19 cellular contexts compared by ENCODE assay signal in genomic region chr11:111476961-111477360, GRCh38. TPM values are rescaled to one million over a fixed set of nuclear protein-coding genes. Genes with fewer than 3 reads are reported as not detected.
DNase-seq lines count a peak whose midpoint lies in the region; ATAC-seq and TF ChIP-seq lines count a peak whose summit lies in the region.
"Had no signal": no experiment of that assay in that cellular context is flagged by ENCODE, and none has a peak within 500 bp of the region (broad histone marks: within the 10 kb centered on the region; RNA-seq: fewer than 3 reads in every experiment).

No MANE protein-coding gene starts in this region.

- no peaks in the 10 kb centered on the region for H3K9me3 ChIP-seq in SK-N-SH

- no peak for TF ChIP-seq EP300 in SK-N-SH (IDR thresholded peaks at IDR 0.05; ENCODE audit: borderline replicate concordance in 1 of 2, low read depth in 1 of 2, low read length in 1 of 2)

- H3K79me2 ChIP-seq in SK-N-SH (ENCODE audit: insufficient read depth): no peaks in the 10 kb centered on the region

- H3K9ac ChIP-seq in SK-N-SH: no peak overlapping the region

- H3K4me3 ChIP-seq in SK-N-SH (ENCODE audit: low read depth in 2 of 2, low read length in 1 of 2): no peak overlapping the region
- H3K4me3 ChIP-seq: GM23338 had no signal

- TF ChIP-seq RAD21 in SK-N-SH (IDR thresholded peaks at IDR 0.05; ENCODE audit: low read length): no peak

- no peak for DNase-seq in SK-N-SH
- DNase-seq in NCI-H82 treated with DMSO at 0.1 percent for 48 hours (lab: John Stamatoyannopoulos, UW; ENCODE audit: unreplicated experiment): peak; percentile 32
- DNase-seq in myocyte (ENCODE audit: low read depth): peak; percentile 58
- no peak for DNase-seq in NCI-H2196 treated with DMSO at 0.1 percent for 48 hours (lab: John Stamatoyannopoulos, UW; ENCODE audit: unreplicated experiment)
- no peak for DNase-seq in AG20443 (ENCODE audit: low spot score)
- DNase-seq in NCI-H748 treated with DMSO at 0.1 percent for 48 hours (lab: John Stamatoyannopoulos, UW): no peak
- DNase-seq: AML-193; Caco-2; CD4-positive, alpha-beta T cell; DMS53; DND-41; EL had no signal

- no peaks in the 10 kb centered on the region for H3F3A ChIP-seq in SK-N-SH (replicated peaks; ENCODE audit: insufficient read depth)

- H3K4me2 ChIP-seq in SK-N-SH: no peak overlapping the region
- H3K4me2 ChIP-seq: GM23338 had no signal

- POLR2A ChIA-PET in SK-N-SH (lab: Yijun Ruan, JAX): no interaction called here

- 26% methylated on average over 3 of the region's 3 CpGs for WGBS in SK-N-SH (ENCODE audit: low lambda C conversion rate)

- H3K27ac ChIP-seq in SK-N-SH (ENCODE audit: low read depth in 2 of 2, low read length in 1 of 2): peak overlapping the region in 1 of 2 experiments; percentile 78; a peak in 1 of 4 replicates
- H3K27ac ChIP-seq: C4-2B, HL-60 had no signal

- H2AFZ ChIP-seq in SK-N-SH (ENCODE audit: low read depth): no peak overlapping the region
- H2AFZ ChIP-seq: GM23338 had no signal

- H3K9me2 ChIP-seq in SK-N-SH: no peaks in the 10 kb centered on the region

- TF ChIP-seq CTCF in SK-N-SH (IDR thresholded peaks at IDR 0.05): no peak

- peak; percentile 89 for ATAC-seq in SK-N-SH treated with all-trans-retinoic acid at 6 μM for 48 hours
- ATAC-seq: GM23338 had no signal

- H3K4me1 ChIP-seq in SK-N-SH (ENCODE audit: control insufficient read depth in 1 of 2, insufficient read depth in 2 of 2, low read depth in 1 of 2, low read length in 1 of 2): no peaks in the 10 kb centered on the region; a peak in 1 of 4 replicates

- H3K36me3 ChIP-seq in SK-N-SH (replicated peaks in 1 of 2; ENCODE audit: control insufficient read depth in 1 of 2, insufficient read depth in 2 of 2, low read length in 1 of 2): peaks cover 0 to 4% of the 10 kb centered on the region in 2 experiments

- CTCF ChIA-PET in SK-N-SH (lab: Yijun Ruan, JAX): interaction anchor here (0.5 to 1.2 kb wide), 2 partner anchors 35 to 37 kb away, joined by 3 read pairs; partner anchors contain the start of gene BTG4

- H3K27me3 ChIP-seq in SK-N-SH (ENCODE audit: insufficient read depth): no peaks in the 10 kb centered on the region

- H4K20me1 ChIP-seq in SK-N-SH (ENCODE audit: insufficient read depth): no peaks in the 10 kb centered on the region

TF ChIP-seq in SK-N-SH treated with all-trans-retinoic acid at 6 μM for 48 hours, 23 proteins besides CTCF, POLR2A, EP300 and RAD21:
- TF ChIP-seq OSR1 (CRISPR knock-in tag; IDR thresholded peaks at IDR 0.05) (no peak), TOX (CRISPR knock-in tag; IDR thresholded peaks at IDR 0.05; ENCODE audit: borderline replicate concordance) (no peak), ARNTL (CRISPR knock-in tag; IDR thresholded peaks at IDR 0.05; ENCODE audit: borderline replicate concordance, low read depth) (no peak), SNAI2 (CRISPR knock-in tag; IDR thresholded peaks at IDR 0.05) (no peak), CSRNP3 (CRISPR knock-in tag; IDR thresholded peaks at IDR 0.05) (no peak), TSHZ2 (CRISPR knock-in tag; IDR thresholded peaks at IDR 0.05) (no peak)

TF ChIP-seq in SK-N-SH, 30 proteins besides CTCF, POLR2A, EP300 and RAD21:
- TF ChIP-seq GABPA (IDR thresholded peaks at IDR 0.05; ENCODE audit: low read depth): no peak
- no peak for TF ChIP-seq USF2 (IDR thresholded peaks at IDR 0.05; ENCODE audit: borderline replicate concordance, low read depth, low read length)
- no peak for TF ChIP-seq MAX (IDR thresholded peaks at IDR 0.05; ENCODE audit: low read depth)
- TF ChIP-seq REST (IDR thresholded peaks at IDR 0.05; ENCODE audit: low read depth, low read length): no peak
- TF ChIP-seq PBX3 (IDR thresholded peaks at IDR 0.05): no peak
- TF ChIP-seq FOXJ3 (CRISPR knock-in tag; IDR thresholded peaks at IDR 0.05): no peak

RNA-seq across cellular contexts. Expression of gene BTG4, which starts 35.2 kb away (rescaled TPM):
- 0.26 and 0.34 TPM in 2 replicates for polyA plus RNA-seq in SK-N-SH (2012; rRNA removed)
- polyA plus RNA-seq in SK-N-SH (2012; cell fraction: cytosol; rRNA removed): 0.18 and 0.26 TPM in 2 replicates
- 0.34 and 0.45 TPM in 2 replicates for polyA plus RNA-seq in SK-N-SH (2012; cell fraction: nucleus; rRNA removed)
- total RNA-seq in myocyte: not detected in 2 replicates
- not detected for polyA plus RNA-seq in myocyte (2012)
- total RNA-seq: CD4-positive, alpha-beta T cell had no signal
- polyA plus RNA-seq: BJ had no signal

RNA-seq across cellular contexts. Expression of gene HOATZ, which starts 37.6 kb away (rescaled TPM):
- 4.4 and 4.9 TPM in 2 replicates for polyA plus RNA-seq in SK-N-SH (2012; rRNA removed)
- 5.8 and 6.8 TPM in 2 replicates for polyA plus RNA-seq in SK-N-SH (2012; cell fraction: cytosol; rRNA removed)
- polyA plus RNA-seq in SK-N-SH (2012; cell fraction: nucleus; rRNA removed): 2.7 and 3.8 TPM in 2 replicates
- total RNA-seq in myocyte: not detected in 2 replicates
- polyA plus RNA-seq in myocyte (2012): 0.08 TPM
- total RNA-seq: A172; Caco-2; CD4-positive, alpha-beta T cell; GM23338; HT1080 had no signal
- polyA plus RNA-seq: BJ, GM23338 had no signal

Comparison
In these comparisons a context has a peak if more than half of its experiments do, and no peak if none do; other contexts are left out.
1. DNase-seq: peak in NCI-H82 treated with DMSO at 0.1 percent for 48 hours (single experiment) and myocyte (single experiment); none in SK-N-SH (single experiment), NCI-H2196 treated with DMSO at 0.1 percent for 48 hours (single experiment), AG20443 (single experiment) and NCI-H748 treated with DMSO at 0.1 percent for 48 hours (single experiment).